23 cellular contexts compared by ENCODE assay signal in the genomic region with DNA sequence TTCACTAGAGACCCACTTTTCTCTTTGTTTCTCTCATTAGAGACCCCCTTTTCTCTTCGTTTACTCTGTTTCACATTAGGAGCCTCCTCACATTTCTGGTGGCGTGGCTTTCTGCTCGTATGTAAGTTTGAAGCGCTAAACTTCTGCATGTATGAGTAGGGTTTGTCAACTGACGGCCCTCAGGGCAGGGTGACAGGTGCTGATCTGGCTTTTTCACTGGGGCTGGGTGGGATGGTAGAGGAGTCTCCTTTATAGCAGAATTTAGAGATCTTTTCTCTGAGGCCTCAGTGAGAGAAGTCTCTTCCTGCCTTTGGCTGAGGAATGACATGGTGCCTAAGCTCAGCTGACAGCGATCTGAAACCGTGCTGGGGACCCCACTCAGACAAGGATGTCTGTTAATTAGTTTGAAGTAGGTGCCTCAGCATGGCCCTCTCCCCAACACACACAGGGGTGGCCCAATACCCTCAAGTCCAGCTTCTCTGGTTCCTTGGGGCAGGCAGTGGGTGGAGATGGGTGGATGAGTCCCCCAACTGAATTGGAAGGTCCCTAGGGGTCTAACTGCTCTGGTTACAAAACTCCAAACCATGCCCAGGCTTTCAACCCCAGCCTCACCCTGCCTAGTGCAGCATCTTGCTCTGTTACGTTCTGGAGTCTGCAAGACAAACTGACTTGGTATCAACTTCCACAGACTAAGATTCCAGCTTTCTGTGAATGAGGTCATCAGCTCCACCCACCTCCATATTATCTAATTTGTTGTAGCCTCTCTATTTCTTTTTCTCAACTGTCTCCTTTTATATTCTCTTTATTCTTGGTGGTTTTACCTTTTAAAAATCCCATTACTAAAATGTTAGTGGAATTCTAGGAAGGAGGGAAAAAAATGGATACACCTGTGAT. TPM values are rescaled to one million over a fixed set of nuclear protein-coding genes. Genes with fewer than 3 reads are reported as not detected.
DNase-seq lines count a peak whose midpoint lies in the region; ATAC-seq and TF ChIP-seq lines count a peak whose summit lies in the region.
"Had no signal": no experiment of that assay in that cellular context is flagged by ENCODE, and none has a peak within 500 bp of the region (broad histone marks: within the 10 kb centered on the region; RNA-seq: fewer than 3 reads in every experiment).

No MANE protein-coding gene starts in this region.

- H3K9me3 Mint-ChIP-seq in mesothelial cell of epicardium = peaks cover 11% of the 10 kb centered on the region
- H3K9me3 Mint-ChIP-seq in stimulated activated effector memory CD8-positive, alpha-beta T cell treated with anti-CD3 and anti-CD28 coated beads, Interleukin-12 subunit alpha, Interleukin-12 subunit beta, amount 100 ng/mL, for 72 hours = peaks cover 10% of the 10 kb centered on the region

- TF ChIP-seq CTCF in coronary artery (IDR thresholded peaks at IDR 0.05) (no peak), mesothelial cell of epicardium (IDR thresholded peaks at IDR 0.05; ENCODE audit: unreplicated experiment) (no peak), tibial nerve (IDR thresholded peaks at IDR 0.05) (no peak), GM20000 (IDR thresholded peaks at IDR 0.05; ENCODE audit: extremely low read depth, missing control alignments) (no peak)

- H3K4me1 ChIP-seq in tibial nerve = peaks cover 0 to 32% (median 6%) of the 10 kb centered on the region in 4 donors
- H3K4me1 ChIP-seq: breast epithelium, right lobe of liver had no signal

- H3K27me3 ChIP-seq in tibial nerve = no peaks in the 10 kb centered on the region
- H3K27me3 ChIP-seq: breast epithelium, right lobe of liver had no signal

- peaks cover 0 to 12% (median 4%) of the 10 kb centered on the region in 4 donors for H3K9me3 ChIP-seq in tibial nerve
- H3K9me3 ChIP-seq: right lobe of liver had no signal

- H3K27me3 Mint-ChIP-seq in mesothelial cell of epicardium (ENCODE audit: low read depth) = no peaks in the 10 kb centered on the region
- H3K27me3 Mint-ChIP-seq: activated CD8-positive, alpha-beta T cell treated with anti-CD3 and anti-CD28 coated beads for 36 hours had no signal

- TF ChIP-seq POLR2A in tibial nerve (IDR thresholded peaks at IDR 0.05) = no peak

- peaks cover 5% of the 10 kb centered on the region for H3K36me3 Mint-ChIP-seq in mesothelial cell of epicardium
- no peaks in the 10 kb centered on the region for H3K36me3 Mint-ChIP-seq in stimulated activated effector memory CD8-positive, alpha-beta T cell treated with anti-CD3 and anti-CD28 coated beads, Interleukin-12 subunit alpha, Interleukin-12 subunit beta, amount 100 ng/mL, for 72 hours

- no peak for ATAC-seq in HG03039 (IDR thresholded peaks at IDR 0.05; ENCODE audit: unreplicated experiment)
- no peak for ATAC-seq in stimulated activated effector memory CD8-positive, alpha-beta T cell treated with anti-CD3 and anti-CD28 coated beads, Interleukin-12 subunit alpha, Interleukin-12 subunit beta, amount 100 ng/mL, for 72 hours
- ATAC-seq: activated CD8-positive, alpha-beta T cell treated with anti-CD3 and anti-CD28 coated beads for 36 hours; activated naive CD4-positive, alpha-beta T cell treated with anti-CD3 and anti-CD28 coated beads, Interleukin-2, amount 50 U/mL, for 72 hours; activated T-cell treated with anti-CD3 and anti-CD28 coated beads, Interleukin-2, amount 50 U/mL, for 72 hours; T-helper 17 cell; WTC11 had no signal

- H3K4me3 ChIP-seq in coronary artery (no peak overlapping the region), tibial nerve (no peak overlapping the region)
- H3K4me3 ChIP-seq: breast epithelium, right lobe of liver had no signal

- WGBS in tibial nerve, 2 donors = 84% methylated on average over 8 of the region's 8 CpGs

- H3K27ac Mint-ChIP-seq in mesothelial cell of epicardium = peak overlapping the region; percentile 43
- H3K27ac Mint-ChIP-seq in stimulated activated effector memory CD8-positive, alpha-beta T cell treated with anti-CD3 and anti-CD28 coated beads, Interleukin-12 subunit alpha, Interleukin-12 subunit beta, amount 100 ng/mL, for 72 hours = no peak overlapping the region
- H3K27ac Mint-ChIP-seq: activated CD8-positive, alpha-beta T cell treated with anti-CD3 and anti-CD28 coated beads for 36 hours; activated T-cell treated with anti-CD3 and anti-CD28 coated beads, Interleukin-2, amount 50 U/mL, for 72 hours; T-helper 17 cell; WTC11 had no signal

- DNase-seq in NCI-H2171 treated with DMSO at 0.1 percent for 48 hours (lab: John Stamatoyannopoulos, UW) = peak; percentile 14
- no peak for DNase-seq in NCI-H2171 (lab: John Stamatoyannopoulos, UW)
- DNase-seq in coronary artery (ENCODE audit: low spot score) = peak; percentile 43
- DNase-seq in mesothelial cell of epicardium (ENCODE audit: low spot score in 2 of 2, unreplicated experiment in 2 of 2) = no peak
- no peak for DNase-seq in tibial nerve (ENCODE audit: low spot score in 2 of 2)
- no peak for DNase-seq in GM20000 (ENCODE audit: low spot score)
- no peak for DNase-seq in stimulated activated effector memory CD8-positive, alpha-beta T cell treated with anti-CD3 and anti-CD28 coated beads, Interleukin-12 subunit alpha, Interleukin-12 subunit beta, amount 100 ng/mL, for 72 hours (ENCODE audit: low spot score in 2 of 2)
- DNase-seq: activated CD8-positive, alpha-beta T cell treated with anti-CD3 and anti-CD28 coated beads for 36 hours; activated T-cell treated with anti-CD3 and anti-CD28 coated beads, Interleukin-2, amount 50 U/mL, for 72 hours; effector CD4-positive, alpha-beta T cell; NCI-H1417 treated with DMSO at 0.1 percent for 48 hours; NCI-H774; stimulated activated CD4-positive, alpha-beta T cell treated with anti-CD3 and anti-CD28 coated beads, Interleukin-2, amount 100 ng/mL, for 24 hours; substantia nigra; T-helper 17 cell had no signal

- no peak for TF ChIP-seq EP300 in tibial nerve (IDR thresholded peaks at IDR 0.05)

- H3K36me3 ChIP-seq in tibial nerve = no peaks in the 10 kb centered on the region
- H3K36me3 ChIP-seq: breast epithelium, right lobe of liver had no signal

- peaks cover 5% of the 10 kb centered on the region for H3K4me1 Mint-ChIP-seq in mesothelial cell of epicardium
- no peaks in the 10 kb centered on the region for H3K4me1 Mint-ChIP-seq in stimulated activated effector memory CD8-positive, alpha-beta T cell treated with anti-CD3 and anti-CD28 coated beads, Interleukin-12 subunit alpha, Interleukin-12 subunit beta, amount 100 ng/mL, for 72 hours

- H3K4me3 Mint-ChIP-seq in mesothelial cell of epicardium = no peak overlapping the region
- H3K4me3 Mint-ChIP-seq in stimulated activated effector memory CD8-positive, alpha-beta T cell treated with anti-CD3 and anti-CD28 coated beads, Interleukin-12 subunit alpha, Interleukin-12 subunit beta, amount 100 ng/mL, for 72 hours = no peak overlapping the region
- H3K4me3 Mint-ChIP-seq: activated CD8-positive, alpha-beta T cell treated with anti-CD3 and anti-CD28 coated beads for 36 hours; activated T-cell treated with anti-CD3 and anti-CD28 coated beads, Interleukin-2, amount 50 U/mL, for 72 hours; T-helper 17 cell; WTC11 had no signal

- H3K27ac ChIP-seq in coronary artery = peak overlapping the region in 1 of 2 donors; percentile 12
- peak overlapping the region in 3 of 4 donors; percentile 48 to 82 (median 71) for H3K27ac ChIP-seq in tibial nerve
- H3K27ac ChIP-seq: C4-2B, right lobe of liver had no signal

RNA-seq across cellular contexts. Expression of gene SLC1A7, which starts 3.2 kb away (rescaled TPM):
- 0.09 TPM in 1 of 3 replicates, not detected in the others for total RNA-seq in mesothelial cell of epicardium
- 1 to 10 TPM in 1 of 4 donors, under 1 TPM in 1, not detected in 2; 0.66 to 1.6 TPM for total RNA-seq in tibial nerve
- total RNA-seq: A172; activated CD8-positive, alpha-beta T cell treated with anti-CD3 and anti-CD28 coated beads for 36 hours; activated naive CD4-positive, alpha-beta T cell treated with anti-CD3 and anti-CD28 coated beads, Interleukin-2, amount 50 U/mL, for 72 hours; activated T-cell treated with anti-CD3 and anti-CD28 coated beads, Interleukin-2, amount 50 U/mL, for 72 hours; kidney epithelial cell; T-helper 17 cell; WTC11 had no signal

RNA-seq across cellular contexts. Expression of gene CPT2, which starts 57.4 kb away (rescaled TPM):
- total RNA-seq in mesothelial cell of epicardium (15.1 to 16.6 TPM (median 15.5 TPM) in 3 replicates), tibial nerve (10 to 100 TPM; 17.2 to 28.8 (median 21.7) TPM)

Comparison
In these comparisons a context has a peak if more than half of its experiments do, and no peak if none do; other contexts are left out.
1. DNase-seq: peak in NCI-H2171 treated with DMSO at 0.1 percent for 48 hours (single experiment) and coronary artery (single experiment); none in NCI-H2171 (single experiment), mesothelial cell of epicardium (0 of 2), tibial nerve (0 of 2), GM20000 (single experiment) and stimulated activated effector memory CD8-positive, alpha-beta T cell treated with anti-CD3 and anti-CD28 coated beads, Interleukin-12 subunit alpha, Interleukin-12 subunit beta, amount 100 ng/mL, for 72 hours (0 of 2).